In the genomic region with DNA sequence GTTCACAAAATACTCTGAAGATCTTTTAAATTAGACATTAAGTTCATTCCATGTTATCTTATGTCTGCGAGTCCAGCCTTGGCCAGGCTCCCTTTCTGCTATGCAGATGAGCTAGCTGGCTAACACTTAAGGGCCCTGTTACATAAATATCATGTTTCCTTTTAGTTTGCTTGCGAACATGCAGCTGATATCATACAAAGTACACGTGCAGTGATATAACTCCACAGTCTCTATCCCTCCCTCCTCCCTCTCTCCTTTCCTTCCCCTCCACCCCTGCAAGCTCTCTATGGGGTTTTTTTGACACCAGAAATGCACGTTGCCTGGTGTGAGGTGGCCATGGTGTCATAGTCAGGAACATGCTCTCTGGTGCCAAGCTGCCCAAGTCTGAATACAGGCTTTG, we compare ENCODE assay signal across 22 cellular contexts.
"Had no signal": no experiment of that assay in that cellular context is flagged by ENCODE, and none has a peak within 500 bp of the region (broad histone marks: within the 10 kb centered on the region; RNA-seq: fewer than 3 reads in every experiment).

No MANE protein-coding gene starts in this region.

- H3K4me1 ChIP-seq: gastroesophageal sphincter, parathyroid adenoma had no signal

- H3K27ac ChIP-seq: brain microvascular endothelial cell, gastroesophageal sphincter, neutrophil, parathyroid adenoma, testis had no signal

- H3K4me1 Mint-ChIP-seq: mesothelial cell of epicardium had no signal

- H3K4me3 ChIP-seq: gastroesophageal sphincter, lung, testis had no signal

- H3K9me3 Mint-ChIP-seq: activated CD4-positive, alpha-beta T cell treated with anti-CD3 and anti-CD28 coated beads, Interleukin-2, amount 10 ng/mL, durations not matched to agents 24 days and 14 days; activated T-cell treated with anti-CD3 and anti-CD28 coated beads, Interleukin-2, amount 50 U/mL, for 24 hours; activated T-helper 2 cell treated with anti-CD3 and anti-CD28 coated beads, Interferon-gamma antibody, Interleukin-2, Interleukin-4, amounts not matched to agents 10 μg/mL and 5 μg/mL and 100 μg/mL, durations not matched to agents 14 hours and 24 hours and 36 hours; immature natural killer cell; natural killer cell treated with Interleukin-12 subunit alpha and Interleukin-12 subunit beta and Interleukin-15 and Interleukin-18, amount 100 ng/mL, for 72 hours; type B pancreatic cell had no signal

- H3K27me3 Mint-ChIP-seq: activated CD4-positive, alpha-beta T cell treated with anti-CD3 and anti-CD28 coated beads, Interleukin-2, amount 10 ng/mL, durations not matched to agents 24 days and 14 days; activated T-cell treated with anti-CD3 and anti-CD28 coated beads, Interleukin-2, amount 50 U/mL, for 24 hours; natural killer cell treated with Interleukin-12 subunit alpha and Interleukin-12 subunit beta and Interleukin-15 and Interleukin-18, amount 100 ng/mL, for 72 hours; type B pancreatic cell had no signal

- ATAC-seq: activated CD8-positive, alpha-beta T cell treated with anti-CD3 and anti-CD28 coated beads, Interleukin-2, amount 10 ng/mL, durations not matched to agents 7 days and 5 days; esophagus mucosa; gastroesophageal sphincter; natural killer cell treated with Interleukin-12 subunit alpha and Interleukin-12 subunit beta and Interleukin-15 and Interleukin-18, amount 100 ng/mL, for 72 hours had no signal

- H3K9me3 ChIP-seq: gastroesophageal sphincter, neutrophil, testis had no signal

- H3K4me3 Mint-ChIP-seq: activated CD4-positive, alpha-beta T cell treated with anti-CD3 and anti-CD28 coated beads, Interleukin-2, amount 10 ng/mL, durations not matched to agents 24 days and 14 days; activated CD8-positive, alpha-beta T cell treated with anti-CD3 and anti-CD28 coated beads, Interleukin-2, amount 10 ng/mL, durations not matched to agents 7 days and 5 days; activated T-cell treated with anti-CD3 and anti-CD28 coated beads, Interleukin-2, amount 50 U/mL, for 24 hours; immature natural killer cell; mesothelial cell of epicardium; natural killer cell treated with Interleukin-12 subunit alpha and Interleukin-12 subunit beta and Interleukin-15 and Interleukin-18, amount 100 ng/mL, for 72 hours; type B pancreatic cell had no signal

- H3K27ac Mint-ChIP-seq: mesothelial cell of epicardium, type B pancreatic cell had no signal

- DNase-seq: activated CD4-positive, alpha-beta T cell treated with anti-CD3 and anti-CD28 coated beads, Interleukin-2, amount 10 ng/mL, durations not matched to agents 24 days and 14 days; activated CD4-positive, CD25-positive, alpha-beta regulatory T cell; activated CD8-positive, alpha-beta T cell treated with anti-CD3 and anti-CD28 coated beads, Interleukin-2, amount 10 ng/mL, durations not matched to agents 7 days and 5 days; activated naive CD4-positive, alpha-beta T cell treated with Interleukin-2 at 50 U/mL for 16 hours; activated T-cell treated with anti-CD3 and anti-CD28 coated beads, Interleukin-2, amount 50 U/mL, for 24 hours; aorta; brain microvascular endothelial cell; cortex of kidney; effector CD4-positive, alpha-beta T cell; immature natural killer cell; T-helper 1 cell; T-helper 9 cell; testis had no signal

- H3K27me3 ChIP-seq: brain microvascular endothelial cell, gastroesophageal sphincter, neutrophil, testis had no signal
